Comparison of ENCODE assay signal across 28 cellular contexts in the genomic region with DNA sequence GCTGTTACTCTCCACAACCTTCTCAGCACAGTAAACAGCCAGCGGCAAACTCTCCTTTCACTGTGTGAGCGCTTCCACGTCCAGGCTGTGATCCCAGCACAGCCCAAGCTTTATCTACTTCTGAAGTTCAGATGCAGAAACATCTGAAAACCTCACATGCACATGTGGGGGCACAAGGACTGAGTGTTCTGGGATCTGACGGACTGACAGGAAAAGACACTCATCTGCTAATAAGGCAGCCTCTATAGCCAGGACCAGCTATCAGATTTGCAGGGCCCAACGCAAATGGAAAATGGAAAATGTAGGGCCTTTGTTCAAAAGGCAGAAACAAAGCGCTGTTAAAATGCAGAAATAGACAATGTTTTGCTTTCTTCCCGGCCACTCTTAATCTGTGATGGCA.
"Had no signal": no experiment of that assay in that cellular context is flagged by ENCODE, and none has a peak within 500 bp of the region (broad histone marks: within the 10 kb centered on the region; RNA-seq: fewer than 3 reads in every experiment).

No MANE protein-coding gene starts in this region.

- H3K27me3 ChIP-seq: adrenal gland, ascending aorta, brain microvascular endothelial cell, foreskin keratinocyte, left lung, tibial nerve, uterus had no signal

- H3K4me1 Mint-ChIP-seq: activated CD4-positive, alpha-beta T cell treated with anti-CD3 and anti-CD28 coated beads for 36 hours; immature natural killer cell had no signal

- ATAC-seq: activated CD4-positive, alpha-beta T cell treated with anti-CD3 and anti-CD28 coated beads for 36 hours; activated T-cell treated with anti-CD3 and anti-CD28 coated beads, Interleukin-2, amount 50 U/mL, for 4 hours; foreskin keratinocyte; left lung; natural killer cell treated with Interleukin-12 subunit alpha and Interleukin-12 subunit beta and Interleukin-15 and Interleukin-18, amount 100 ng/mL, for 72 hours; WTC11 had no signal

- H3K36me3 Mint-ChIP-seq: activated naive CD8-positive, alpha-beta T cell; immature natural killer cell; natural killer cell treated with Interleukin-12 subunit alpha and Interleukin-12 subunit beta and Interleukin-15 and Interleukin-18, amount 100 ng/mL, for 72 hours; WTC11 had no signal

- DNase-seq: activated CD4-positive, alpha-beta T cell treated with anti-CD3 and anti-CD28 coated beads for 36 hours; activated CD4-positive, alpha-beta T cell treated with anti-CD3 and anti-CD28 coated beads, Interleukin-2, amount 50 U/mL, for 4 hours; activated CD8-positive, alpha-beta memory T cell treated with anti-CD3 and anti-CD28 coated beads for 24 hours; activated CD8-positive, alpha-beta memory T cell treated with anti-CD3 and anti-CD28 coated beads, Interleukin-2, amount 50 U/mL, for 4 hours; activated naive CD4-positive, alpha-beta T cell; activated T-cell treated with anti-CD3 and anti-CD28 coated beads, Interleukin-2, amount 50 U/mL, for 4 hours; adrenal gland; brain microvascular endothelial cell; effector CD8-positive, alpha-beta T cell; foreskin keratinocyte; immature natural killer cell; kidney glomerular epithelial cell; left lung; retina; stimulated activated CD4-positive, alpha-beta T cell treated with anti-CD3 and anti-CD28 coated beads, Interleukin-4, amount 100 ng/mL, for 24 hours; stimulated activated naive CD4-positive, alpha-beta T cell treated with Interleukin-2 at 50 U/mL for 16 hours; T1000; uterus had no signal

- H3K4me3 ChIP-seq: adrenal gland, ascending aorta, left lung, lung, tibial nerve, uterus had no signal

- H3K4me1 ChIP-seq: adrenal gland, ascending aorta, left lung, uterus had no signal

- H3K27me3 Mint-ChIP-seq: activated CD4-positive, alpha-beta T cell treated with anti-CD3 and anti-CD28 coated beads for 36 hours; activated naive CD8-positive, alpha-beta T cell; dendritic cell treated with granulocyte-macrophage colony-stimulating factor and Interleukin-4, amounts not matched to agents 40 ng/mL and 50 ng/mL, for 4 days; natural killer cell treated with Interleukin-12 subunit alpha and Interleukin-12 subunit beta and Interleukin-15 and Interleukin-18, amount 100 ng/mL, for 72 hours had no signal

- H3K4me3 Mint-ChIP-seq: activated CD4-positive, alpha-beta T cell treated with anti-CD3 and anti-CD28 coated beads for 36 hours; activated naive CD8-positive, alpha-beta T cell; activated T-cell treated with anti-CD3 and anti-CD28 coated beads, Interleukin-2, amount 50 U/mL, for 4 hours; dendritic cell treated with granulocyte-macrophage colony-stimulating factor and Interleukin-4, amounts not matched to agents 40 ng/mL and 50 ng/mL, for 4 days; immature natural killer cell; mesothelial cell of epicardium; natural killer cell treated with Interleukin-12 subunit alpha and Interleukin-12 subunit beta and Interleukin-15 and Interleukin-18, amount 100 ng/mL, for 72 hours; T-helper 1 cell treated with Interleukin-12 subunit alpha and Interleukin-12 subunit beta and Interleukin-4 antibody, amounts not matched to agents 30 μg/mL and 1 μg/mL, for 36 hours; WTC11 had no signal

- H3K27ac Mint-ChIP-seq: activated CD4-positive, alpha-beta T cell treated with anti-CD3 and anti-CD28 coated beads for 36 hours; activated naive CD8-positive, alpha-beta T cell; activated T-helper 2 cell treated with anti-CD3 and anti-CD28 coated beads, Interferon-gamma antibody, Interleukin-2, Interleukin-4, amounts not matched to agents 10 μg/mL and 5 μg/mL and 100 μg/mL, durations not matched to agents 14 hours and 24 hours and 36 hours; dendritic cell treated with granulocyte-macrophage colony-stimulating factor and Interleukin-4, amounts not matched to agents 40 ng/mL and 50 ng/mL, for 4 days; immature natural killer cell; mesothelial cell of epicardium; natural killer cell treated with Interleukin-12 subunit alpha and Interleukin-12 subunit beta and Interleukin-15 and Interleukin-18, amount 100 ng/mL, for 72 hours; T-helper 1 cell treated with Interleukin-12 subunit alpha and Interleukin-12 subunit beta and Interleukin-4 antibody, amounts not matched to agents 30 μg/mL and 1 μg/mL, for 36 hours; WTC11 had no signal

- H3K9me3 Mint-ChIP-seq: activated T-cell treated with anti-CD3 and anti-CD28 coated beads, Interleukin-2, amount 50 U/mL, for 4 hours; activated T-helper 2 cell treated with anti-CD3 and anti-CD28 coated beads, Interferon-gamma antibody, Interleukin-2, Interleukin-4, amounts not matched to agents 10 μg/mL and 5 μg/mL and 100 μg/mL, durations not matched to agents 14 hours and 24 hours and 36 hours; WTC11 had no signal

- H3K36me3 ChIP-seq: adrenal gland, ascending aorta, brain microvascular endothelial cell, left lung, tibial nerve, uterus had no signal

- H3K27ac ChIP-seq: adrenal gland, ascending aorta, brain microvascular endothelial cell, foreskin keratinocyte, left lung, tibial nerve, uterus had no signal
